18 cellular contexts compared by ENCODE assay signal in genomic region chr11:33060271-33060670, GRCh38. TPM values are rescaled to one million over a fixed set of nuclear protein-coding genes. Genes with fewer than 3 reads are reported as not detected.
DNase-seq lines count a peak whose midpoint lies in the region; ATAC-seq, FAIRE-seq and TF ChIP-seq lines count a peak whose summit lies in the region.
"Had no signal": no experiment of that assay in that cellular context is flagged by ENCODE, and none has a peak within 500 bp of the region (broad histone marks: within the 10 kb centered on the region; RNA-seq: fewer than 3 reads in every experiment).

No MANE protein-coding gene starts in this region.

- no peaks in the 10 kb centered on the region for H3F3A ChIP-seq in PC-3 (ENCODE audit: low read length, unreplicated experiment)

- H3K36me3 ChIP-seq in Caco-2 (ENCODE audit: control insufficient read depth, insufficient read depth, low read length), result peaks cover 5% of the 10 kb centered on the region
- peaks cover 5 to 8% of the 10 kb centered on the region in 2 experiments for H3K36me3 ChIP-seq in trophoblast cell (ENCODE audit: control insufficient read depth in 1 of 2, insufficient read depth in 2 of 2, low read length in 2 of 2)
- H3K36me3 ChIP-seq in pancreas, result peaks cover 0 to 28% (median 0%) of the 10 kb centered on the region in 3 donors
- H3K36me3 ChIP-seq in PC-3 (ENCODE audit: low read depth, low read length), result no peaks in the 10 kb centered on the region; the same call in 1 of the 2 replicates

- no peak overlapping the region for H2BK5ac ChIP-seq in trophoblast cell (ENCODE audit: low read depth, low read length, poor library complexity)

- intact Hi-C loops in Caco-2 (cut with micrococcal nuclease; ENCODE audit: unreplicated experiment) (loop anchor here (2.0 kb wide), 1 partner anchor 45 kb away; the partner anchor contains the start of gene DEPDC7), pancreas (cut with DNase I) (loop anchor here in 1 of 3 donors (5.0 kb wide), 1 partner anchor 98 kb away; no protein-coding TSS in a partner anchor), PC-3 (cut with micrococcal nuclease) (loop anchor here (10.0 kb wide), 2 partner anchors 165 to 345 kb away; partner anchors contain the start of gene QSER1)

- H3K4me1 Mint-ChIP-seq in Caco-2 (ENCODE audit: low read depth, unreplicated experiment), result peaks cover 24% of the 10 kb centered on the region
- peaks cover 14% of the 10 kb centered on the region in 2 donors for H3K4me1 Mint-ChIP-seq in effector memory CD8-positive, alpha-beta T cell (ENCODE audit: low read depth in 2 of 2)

- H3K79me2 ChIP-seq in trophoblast cell (ENCODE audit: control insufficient read depth, insufficient read depth, low read length, poor library complexity), result no peaks in the 10 kb centered on the region
- H3K79me2 ChIP-seq in PC-3 (ENCODE audit: low read length), result no peaks in the 10 kb centered on the region

- H3K4me3 ChIP-seq in Caco-2 (ENCODE audit: low read depth, low read length) (no peak overlapping the region), trophoblast cell (ENCODE audit: low read depth, low read length) (no peak overlapping the region), pancreas (no peak overlapping the region), PC-3 (ENCODE audit: low read length) (no peak overlapping the region)
- H3K4me3 ChIP-seq: BLaER1 had no signal

- H3K23ac ChIP-seq in trophoblast cell (ENCODE audit: low read length), result no peak overlapping the region

- CTCF ChIA-PET in Caco-2 (lab: Charles Lee), result interaction anchor here (0.6 to 2.1 kb wide), 2 partner anchors 44 to 676 kb away, joined by 3 to 7 read pairs; partner anchors contain the start of genes CD59 and DEPDC7
- CTCF ChIA-PET in PC-3 (lab: Charles Lee), result no interaction called here

- H3K9me3 ChIP-seq in Caco-2, result no peaks in the 10 kb centered on the region
- no peaks in the 10 kb centered on the region for H3K9me3 ChIP-seq in trophoblast cell (ENCODE audit: insufficient read depth, low read depth, low read length)
- no peaks in the 10 kb centered on the region for H3K9me3 ChIP-seq in pancreas
- no peaks in the 10 kb centered on the region for H3K9me3 ChIP-seq in PC-3 (ENCODE audit: low read length)
- H3K9me3 ChIP-seq: BLaER1 had no signal

- peak overlapping the region; percentile 15 for H4K91ac ChIP-seq in trophoblast cell (ENCODE audit: low read depth, low read length)

- H3K79me1 ChIP-seq in trophoblast cell (ENCODE audit: low read length), result peaks cover 10% of the 10 kb centered on the region

- no peaks in the 10 kb centered on the region for H3K27me3 ChIP-seq in Caco-2 (replicated peaks; ENCODE audit: control insufficient read depth, insufficient read depth, low read length)
- no peaks in the 10 kb centered on the region for H3K27me3 ChIP-seq in trophoblast cell (ENCODE audit: insufficient read depth, low read length)
- H3K27me3 ChIP-seq in pancreas, result no peaks in the 10 kb centered on the region
- no peaks in the 10 kb centered on the region for H3K27me3 ChIP-seq in PC-3 (ENCODE audit: low read length)
- H3K27me3 ChIP-seq: BLaER1 had no signal

- H3K4me2 ChIP-seq in trophoblast cell (ENCODE audit: low read length), result no peak overlapping the region
- no peak overlapping the region for H3K4me2 ChIP-seq in PC-3 (ENCODE audit: low read length)
- H3K4me2 ChIP-seq: BLaER1 had no signal

- no peak for ATAC-seq in effector memory CD8-positive, alpha-beta T cell (replicated peaks)
- no peak for ATAC-seq in pancreas
- no peak for ATAC-seq in HG03469 (IDR thresholded peaks at IDR 0.05; ENCODE audit: unreplicated experiment)
- ATAC-seq in PC-3, result no peak

- DNase-seq in Caco-2 (no peak), LHCN-M2 (ENCODE audit: low read depth) (peak; percentile 40), trophoblast cell (no peak), pancreas (no peak), PC-3 (no peak)
- DNase-seq in effector memory CD8-positive, alpha-beta T cell, result no peak
- DNase-seq: activated CD8-positive, alpha-beta memory T cell treated with anti-CD3 and anti-CD28 coated beads for 24 hours; activated naive CD4-positive, alpha-beta T cell; effector CD4-positive, alpha-beta T cell; EL; midbrain; NCI-H1092; stimulated activated CD8-positive, alpha-beta memory T cell treated with anti-CD3 and anti-CD28 coated beads, Interleukin-4, amount 100 ng/mL, for 48 hours had no signal

- no peak overlapping the region for H3K4me3 Mint-ChIP-seq in Caco-2 (ENCODE audit: unreplicated experiment)
- no peak overlapping the region for H3K4me3 Mint-ChIP-seq in effector memory CD8-positive, alpha-beta T cell

- WGBS in trophoblast cell (ENCODE audit: extremely low coverage, insufficient coverage, insufficient read length), result no CpG with 5 or more reads among the region's 3 CpGs
- WGBS in pancreas, 2 donors, result 89 to 95% methylated on average over 3 of the region's 3 CpGs

- H3K9me2 ChIP-seq in PC-3 (replicated peaks; ENCODE audit: low read length), result no peaks in the 10 kb centered on the region

- peak overlapping the region; percentile 7 for H3K27ac Mint-ChIP-seq in Caco-2 (ENCODE audit: unreplicated experiment)
- peak overlapping the region; percentile 28 to 42 for H3K27ac Mint-ChIP-seq in effector memory CD8-positive, alpha-beta T cell

- no peak overlapping the region for H2AFZ ChIP-seq in trophoblast cell (ENCODE audit: insufficient read depth, low read length, poor library complexity)
- no peak overlapping the region for H2AFZ ChIP-seq in PC-3 (ENCODE audit: low read length)

- H2AK5ac ChIP-seq in trophoblast cell (ENCODE audit: low read length), result no peak overlapping the region

- no peaks in the 10 kb centered on the region for H3K27me3 Mint-ChIP-seq in Caco-2 (ENCODE audit: insufficient read depth, unreplicated experiment)
- H3K27me3 Mint-ChIP-seq in effector memory CD8-positive, alpha-beta T cell, result no peaks in the 10 kb centered on the region

- H4K8ac ChIP-seq in trophoblast cell (ENCODE audit: low read depth, low read length), result no peak overlapping the region

- H2BK120ac ChIP-seq in trophoblast cell (ENCODE audit: insufficient read depth, low read length, poor library complexity), result no peak overlapping the region

- POLR2A ChIA-PET in Caco-2 (lab: Charles Lee) (interaction anchor here (1.0 kb wide), 1 partner anchor 8 kb away, joined by 3 read pairs; no protein-coding TSS in a partner anchor), PC-3 (lab: Charles Lee; ENCODE audit: unreplicated experiment) (no interaction called here)

- peak overlapping the region; percentile 4 for H3K14ac ChIP-seq in trophoblast cell (ENCODE audit: low read length)

- peaks cover 40% of the 10 kb centered on the region for H3K36me3 Mint-ChIP-seq in Caco-2 (ENCODE audit: insufficient read depth, unreplicated experiment)
- H3K36me3 Mint-ChIP-seq in effector memory CD8-positive, alpha-beta T cell (ENCODE audit: insufficient read depth), result peaks cover 58% of the 10 kb centered on the region

- H4K20me1 ChIP-seq in PC-3 (ENCODE audit: low read length), result no peaks in the 10 kb centered on the region
- H4K20me1 ChIP-seq: BLaER1 had no signal

- no peak for FAIRE-seq in pancreas (lab: Jason Lieb, UNC)
- FAIRE-seq: HTR-8/SVneo, islet of Langerhans, urothelium cell line had no signal

- H3K18ac ChIP-seq in trophoblast cell (ENCODE audit: low read length), result no peak overlapping the region

- peak overlapping the region; percentile 45 for H2BK12ac ChIP-seq in trophoblast cell (ENCODE audit: low read length)

- no peak for TF ChIP-seq CTCF in Caco-2 (IDR thresholded peaks at IDR 0.05; ENCODE audit: insufficient read depth in 1 of 2, low read depth in 1 of 2, low read length in 1 of 2, severe bottlenecking in 1 of 2, unreplicated experiment in 1 of 2)
- no peak for TF ChIP-seq CTCF in pancreas (IDR thresholded peaks at IDR 0.05)
- TF ChIP-seq CTCF in PC-3 (conservative IDR thresholded peaks at IDR 0.05; ENCODE audit: low read depth, low read length), result no peak

- H3K27ac ChIP-seq in trophoblast cell (ENCODE audit: low read depth, low read length), result no peak overlapping the region
- no peak overlapping the region for H3K27ac ChIP-seq in pancreas
- no peak overlapping the region for H3K27ac ChIP-seq in PC-3 (ENCODE audit: low read length)
- H3K27ac ChIP-seq: BLaER1 had no signal

- BruUV-seq in Caco-2 (replicated peaks; lab: Mats Ljungman, UMichigan) (no TSS peak), PC-3 (replicated peaks; lab: Mats Ljungman, UMichigan) (no TSS peak)

- no peak overlapping the region for H3K4ac ChIP-seq in trophoblast cell (ENCODE audit: low read depth, low read length)

- no peak overlapping the region for H3K9ac ChIP-seq in trophoblast cell (ENCODE audit: low read length)
- H3K9ac ChIP-seq in PC-3 (ENCODE audit: low read length), result no peak overlapping the region
- H3K9ac ChIP-seq: BLaER1 had no signal

- H3K9me3 Mint-ChIP-seq in Caco-2 (ENCODE audit: unreplicated experiment), result no peaks in the 10 kb centered on the region
- no peaks in the 10 kb centered on the region for H3K9me3 Mint-ChIP-seq in effector memory CD8-positive, alpha-beta T cell

- no peak overlapping the region for H4K12ac ChIP-seq in trophoblast cell (ENCODE audit: low read depth, low read length)

- H3K4me1 ChIP-seq in Caco-2 (peaks cover 37% of the 10 kb centered on the region), trophoblast cell (ENCODE audit: control insufficient read depth in 1 of 2, insufficient read depth in 2 of 2, low read length in 2 of 2) (peaks cover 8 to 20% of the 10 kb centered on the region in 2 experiments), pancreas (no peaks in the 10 kb centered on the region), PC-3 (ENCODE audit: insufficient read depth, low read length) (peaks cover 26% of the 10 kb centered on the region)

RNA-seq across cellular contexts. Expression of gene TCP11L1, which starts 20.9 kb away (rescaled TPM):
- total RNA-seq in Caco-2 (2022), result 22.8 and 25.0 TPM in 2 replicates
- 32.6 and 37.5 TPM in 2 replicates for total RNA-seq in LHCN-M2 (2014; rRNA removed)
- 13.3 TPM for polyA plus RNA-seq in LHCN-M2 (2012)
- polyA plus RNA-seq in trophoblast cell (2013), result 13.3 and 13.6 TPM in 2 replicates
- total RNA-seq in pancreas, result 10 to 100 TPM in 1 of 6 donors, 1 to 10 TPM in 5; 5.9 to 12.8 (median 8.3) TPM
- polyA plus RNA-seq in pancreas, result 1 to 10 TPM; 4.1 to 4.6 TPM
- total RNA-seq in PC-3 (2014; rRNA removed), result 12.9 and 15.2 TPM in 2 replicates

RNA-seq across cellular contexts. Expression of gene DEPDC7, which starts 44.6 kb away (rescaled TPM):
- total RNA-seq in Caco-2 (2022), result 17.0 and 17.2 TPM in 2 replicates
- total RNA-seq in LHCN-M2 (2014; rRNA removed), result 49.0 and 53.8 TPM in 2 replicates
- 6.9 TPM for polyA plus RNA-seq in LHCN-M2 (2012)
- polyA plus RNA-seq in trophoblast cell (2013), result 3.9 and 4.0 TPM in 2 replicates
- total RNA-seq in pancreas, result 1 to 10 TPM; 1.5 to 2.9 (median 2.6) TPM
- polyA plus RNA-seq in pancreas, result 1 to 10 TPM; 2.6 to 3.3 TPM
- total RNA-seq in PC-3 (2014; rRNA removed), result not detected in 2 replicates
